In genomic region chr1:8776104-8776503, GRCh38 we compare ENCODE assay signal across 23 cellular contexts.
"Had no signal": no experiment of that assay in that cellular context is flagged by ENCODE, and none has a peak within 500 bp of the region (broad histone marks: within the 10 kb centered on the region; RNA-seq: fewer than 3 reads in every experiment).

No MANE protein-coding gene starts in this region.

- ATAC-seq: activated CD8-positive, alpha-beta memory T cell treated with anti-CD3 and anti-CD28 coated beads, Interleukin-2, amount 10 ng/mL, durations not matched to agents 7 days and 5 days; body of pancreas; mucosa of descending colon; psoas muscle; right cardiac atrium had no signal

- H3K4me3 ChIP-seq: body of pancreas, dorsolateral prefrontal cortex, mucosa of descending colon, neural progenitor cell, psoas muscle, skin epidermis, transverse colon, vagina had no signal

- H3K27me3 Mint-ChIP-seq: activated CD4-positive, alpha-beta memory T cell treated with anti-CD3 and anti-CD28 coated beads, Interleukin-2, amount 10 ng/mL, durations not matched to agents 7 days and 5 days; activated CD8-positive, alpha-beta memory T cell treated with anti-CD3 and anti-CD28 coated beads, Interleukin-2, amount 10 ng/mL, durations not matched to agents 7 days and 5 days; activated naive CD8-positive, alpha-beta T cell treated with anti-CD3 and anti-CD28 coated beads, Interleukin-2, amount 10 ng/mL, durations not matched to agents 7 days and 5 days; naive B cell; stimulated activated naive CD8-positive, alpha-beta T cell treated with anti-CD3 and anti-CD28 coated beads, Interleukin-15, Interleukin-2, amounts not matched to agents 100 ng/mL and 50 ng/mL, for 24 hours had no signal

- DNase-seq: activated CD4-positive, alpha-beta memory T cell treated with anti-CD3 and anti-CD28 coated beads, Interleukin-2, amount 10 ng/mL, durations not matched to agents 7 days and 5 days; activated CD4-positive, alpha-beta T cell treated with anti-CD3 and anti-CD28 coated beads for 48 hours; activated CD4-positive, CD25-positive, alpha-beta regulatory T cell; activated CD8-positive, alpha-beta memory T cell treated with anti-CD3 and anti-CD28 coated beads, Interleukin-2, amount 10 ng/mL, durations not matched to agents 7 days and 5 days; activated naive CD8-positive, alpha-beta T cell treated with anti-CD3 and anti-CD28 coated beads, Interleukin-2, amount 10 ng/mL, durations not matched to agents 7 days and 5 days; amygdala; body of pancreas; caudate nucleus; dorsolateral prefrontal cortex; erythroblast; head of caudate nucleus; mesenchymal stem cell; mucosa of descending colon; naive B cell; psoas muscle; right cardiac atrium; T-helper 9 cell; transverse colon had no signal

- H3K4me1 Mint-ChIP-seq: neural progenitor cell had no signal

- H3K9ac ChIP-seq: neural progenitor cell had no signal

- H3K36me3 ChIP-seq: neural progenitor cell, transverse colon, vagina had no signal

- H3K4me1 ChIP-seq: neural progenitor cell, vagina had no signal

- H3K4me3 Mint-ChIP-seq: activated CD4-positive, alpha-beta memory T cell treated with anti-CD3 and anti-CD28 coated beads, Interleukin-2, amount 10 ng/mL, durations not matched to agents 7 days and 5 days; activated CD8-positive, alpha-beta memory T cell treated with anti-CD3 and anti-CD28 coated beads, Interleukin-2, amount 10 ng/mL, durations not matched to agents 7 days and 5 days; activated naive CD8-positive, alpha-beta T cell treated with anti-CD3 and anti-CD28 coated beads, Interleukin-2, amount 10 ng/mL, durations not matched to agents 7 days and 5 days; naive B cell; neural progenitor cell; stimulated activated naive CD8-positive, alpha-beta T cell treated with anti-CD3 and anti-CD28 coated beads, Interleukin-15, Interleukin-2, amounts not matched to agents 100 ng/mL and 50 ng/mL, for 24 hours had no signal

- H3K36me3 Mint-ChIP-seq: activated CD8-positive, alpha-beta memory T cell treated with anti-CD3 and anti-CD28 coated beads, Interleukin-2, amount 10 ng/mL, durations not matched to agents 7 days and 5 days; activated naive CD8-positive, alpha-beta T cell treated with anti-CD3 and anti-CD28 coated beads, Interleukin-2, amount 10 ng/mL, durations not matched to agents 7 days and 5 days; naive B cell had no signal

- H3K27me3 ChIP-seq: body of pancreas, dorsolateral prefrontal cortex, neural progenitor cell, transverse colon, vagina had no signal

- H3K9me3 Mint-ChIP-seq: activated CD4-positive, alpha-beta memory T cell treated with anti-CD3 and anti-CD28 coated beads, Interleukin-2, amount 10 ng/mL, durations not matched to agents 7 days and 5 days; stimulated activated naive CD8-positive, alpha-beta T cell treated with anti-CD3 and anti-CD28 coated beads, Interleukin-15, Interleukin-2, amounts not matched to agents 100 ng/mL and 50 ng/mL, for 24 hours had no signal

- H2AFZ ChIP-seq: neural progenitor cell had no signal

- H3K27ac Mint-ChIP-seq: activated CD4-positive, alpha-beta memory T cell treated with anti-CD3 and anti-CD28 coated beads, Interleukin-2, amount 10 ng/mL, durations not matched to agents 7 days and 5 days; activated CD8-positive, alpha-beta memory T cell treated with anti-CD3 and anti-CD28 coated beads, Interleukin-2, amount 10 ng/mL, durations not matched to agents 7 days and 5 days; activated naive CD8-positive, alpha-beta T cell treated with anti-CD3 and anti-CD28 coated beads, Interleukin-2, amount 10 ng/mL, durations not matched to agents 7 days and 5 days; neural progenitor cell; stimulated activated naive CD8-positive, alpha-beta T cell treated with anti-CD3 and anti-CD28 coated beads, Interleukin-15, Interleukin-2, amounts not matched to agents 100 ng/mL and 50 ng/mL, for 24 hours had no signal

- H3K9me3 ChIP-seq: body of pancreas, mucosa of descending colon, psoas muscle, transverse colon, vagina had no signal

- H3K27ac ChIP-seq: body of pancreas, dorsolateral prefrontal cortex, neural progenitor cell, psoas muscle, skin epidermis, transverse colon, vagina had no signal

- FAIRE-seq: frontal cortex had no signal

- H3K4me2 ChIP-seq: neural progenitor cell had no signal
